Comparison of ENCODE assay signal across 9 cellular contexts in genomic region chr1:16905112-16905855, GRCh38. TPM values are rescaled to one million over a fixed set of nuclear protein-coding genes. Genes with fewer than 3 reads are reported as not detected.
DNase-seq lines count a peak whose midpoint lies in the region; ATAC-seq and TF ChIP-seq lines count a peak whose summit lies in the region.
"Had no signal": no experiment of that assay in that cellular context is flagged by ENCODE, and none has a peak within 500 bp of the region (broad histone marks: within the 10 kb centered on the region; RNA-seq: fewer than 3 reads in every experiment).

No MANE protein-coding gene starts in this region.

- DNase-seq in stimulated activated CD4-positive, alpha-beta T cell treated with anti-CD3 and anti-CD28 coated beads, Interleukin-12 subunit alpha, Interleukin-12 subunit beta, amount 100 ng/mL, for 4 hours, result peak; percentile 38
- no peak for DNase-seq in stimulated activated CD4-positive, alpha-beta T cell treated with anti-CD3 and anti-CD28 coated beads, Interleukin-4, amount 100 ng/mL, for 1 hour
- DNase-seq in HCEC 1CT, result peak; percentile 95
- DNase-seq in LNCaP clone FGC (ENCODE audit: low read depth), result peak; percentile 59
- peak; percentile 96 for DNase-seq in SIG-M5 treated with dmso at 0.1 percent for 504 hours (lab: John Stamatoyannopoulos, UW; ENCODE audit: unreplicated experiment)
- DNase-seq in central memory CD8-positive, alpha-beta T cell (ENCODE audit: low spot score in 2 of 2), result no peak
- no peak for DNase-seq in left colon
- DNase-seq in stimulated activated naive CD4-positive, alpha-beta T cell (lab: John Stamatoyannopoulos, UW), result peak in 5 of 6 experiments; percentile 33 to 98 (median 42)

- no peaks in the 10 kb centered on the region for H3K27me3 Mint-ChIP-seq in central memory CD8-positive, alpha-beta T cell
- H3K27me3 Mint-ChIP-seq: stimulated activated naive CD8-positive, alpha-beta T cell treated with anti-CD3 and anti-CD28 coated beads, Interleukin-15, Interleukin-2, amounts not matched to agents 100 ng/mL and 50 ng/mL, for 24 hours had no signal

- no peak overlapping the region for H3K4me3 Mint-ChIP-seq in central memory CD8-positive, alpha-beta T cell
- H3K4me3 Mint-ChIP-seq: stimulated activated naive CD8-positive, alpha-beta T cell treated with anti-CD3 and anti-CD28 coated beads, Interleukin-15, Interleukin-2, amounts not matched to agents 100 ng/mL and 50 ng/mL, for 24 hours had no signal

- peak overlapping the region; percentile 57 for H3K4me3 ChIP-seq in LNCaP clone FGC (ENCODE audit: low read depth, low read length)

- H3K4me1 Mint-ChIP-seq in central memory CD8-positive, alpha-beta T cell, result peaks cover 31% of the 10 kb centered on the region

- intact Hi-C loops in left colon (cut with DNase I, micrococcal nuclease), result no loop called here

- no peak overlapping the region for H3K27ac Mint-ChIP-seq in central memory CD8-positive, alpha-beta T cell (ENCODE audit: low read depth)
- H3K27ac Mint-ChIP-seq: stimulated activated naive CD8-positive, alpha-beta T cell treated with anti-CD3 and anti-CD28 coated beads, Interleukin-15, Interleukin-2, amounts not matched to agents 100 ng/mL and 50 ng/mL, for 24 hours had no signal

- H3K9me3 Mint-ChIP-seq in central memory CD8-positive, alpha-beta T cell, result no peaks in the 10 kb centered on the region
- H3K9me3 Mint-ChIP-seq: stimulated activated naive CD8-positive, alpha-beta T cell treated with anti-CD3 and anti-CD28 coated beads, Interleukin-15, Interleukin-2, amounts not matched to agents 100 ng/mL and 50 ng/mL, for 24 hours had no signal

- peaks cover 6% of the 10 kb centered on the region for H3K36me3 Mint-ChIP-seq in central memory CD8-positive, alpha-beta T cell (ENCODE audit: insufficient read depth)

- no peak for TF ChIP-seq CTCF in LNCaP clone FGC (IDR thresholded peaks at IDR 0.05; ENCODE audit: control insufficient read depth, extremely low read depth, insufficient read depth)

- ATAC-seq in central memory CD8-positive, alpha-beta T cell (replicated peaks; ENCODE audit: extremely low read depth, poor library complexity, severe bottlenecking), result peak; percentile 75
- ATAC-seq in left colon, result peak; percentile 76

RNA-seq across cellular contexts. Expression of gene RNU1-2, which starts 9.5 kb away (rescaled TPM):
- total RNA-seq in left colon, result 1,000 to 10,000 TPM; 3,977 to 5,589 TPM

RNA-seq across cellular contexts. Expression of gene CROCC, which starts 16.4 kb away (rescaled TPM):
- 10 to 100 TPM; 11.3 to 11.4 TPM for total RNA-seq in left colon

Comparison
In these comparisons a context has a peak if more than half of its experiments do, and no peak if none do; other contexts are left out.
1. DNase-seq: peak in stimulated activated CD4-positive, alpha-beta T cell treated with anti-CD3 and anti-CD28 coated beads, Interleukin-12 subunit alpha, Interleukin-12 subunit beta, amount 100 ng/mL, for 4 hours (single experiment), HCEC 1CT (single experiment), LNCaP clone FGC (single experiment), SIG-M5 treated with dmso at 0.1 percent for 504 hours (single experiment) and stimulated activated naive CD4-positive, alpha-beta T cell (5 of 6); none in stimulated activated CD4-positive, alpha-beta T cell treated with anti-CD3 and anti-CD28 coated beads, Interleukin-4, amount 100 ng/mL, for 1 hour (single experiment), central memory CD8-positive, alpha-beta T cell (0 of 2) and left colon (0 of 2).